27 cellular contexts compared by ENCODE assay signal in genomic region chr18:66833646-66834045, GRCh38.
"Had no signal": no experiment of that assay in that cellular context is flagged by ENCODE, and none has a peak within 500 bp of the region (broad histone marks: within the 10 kb centered on the region; RNA-seq: fewer than 3 reads in every experiment).

No MANE protein-coding gene starts in this region.

- H3K9me3 Mint-ChIP-seq: nephron progenitor cell had no signal

- H3K4me3 ChIP-seq: ovary, psoas muscle, right lobe of liver, sigmoid colon, stomach, thoracic aorta, thyroid gland, tibial nerve, upper lobe of left lung, vagina had no signal

- H3K4me1 ChIP-seq: parathyroid adenoma, psoas muscle, right lobe of liver, sigmoid colon, stomach, thyroid gland, tibial nerve, upper lobe of left lung, vagina had no signal

- H3K9me3 ChIP-seq: ovary, right lobe of liver, sigmoid colon, stomach, thoracic aorta, thyroid gland, upper lobe of left lung, vagina had no signal

- ATAC-seq: natural killer cell treated with Interleukin-12 subunit alpha and Interleukin-12 subunit beta and Interleukin-15 and Interleukin-18, amount 100 ng/mL, for 72 hours; psoas muscle; right cardiac atrium; right lobe of liver; stimulated activated effector memory CD8-positive, alpha-beta T cell treated with anti-CD3 and anti-CD28 coated beads, Interleukin-12 subunit alpha, Interleukin-12 subunit beta, amount 100 ng/mL, for 72 hours; stimulated activated naive B cell treated with anti-CD40 and anti-IgM and Interleukin-4, amounts not matched to agents 10 μg/mL and 1 μg/mL and 100 μg/mL, for 72 hours had no signal

- H3K27ac ChIP-seq: ovary, parathyroid adenoma, psoas muscle, right lobe of liver, sigmoid colon, stomach, thoracic aorta, thyroid gland, tibial nerve, upper lobe of left lung, vagina had no signal

- H3K27ac Mint-ChIP-seq: natural killer cell treated with Interleukin-12 subunit alpha and Interleukin-12 subunit beta and Interleukin-15 and Interleukin-18, amount 100 ng/mL, for 72 hours; progenitor cell of endocrine pancreas; stimulated activated effector memory CD8-positive, alpha-beta T cell treated with anti-CD3 and anti-CD28 coated beads, Interleukin-12 subunit alpha, Interleukin-12 subunit beta, amount 100 ng/mL, for 72 hours; stimulated activated naive B cell treated with anti-CD40 and anti-IgM and Interleukin-4, amounts not matched to agents 10 μg/mL and 1 μg/mL and 100 μg/mL, for 72 hours; stimulated activated naive CD8-positive, alpha-beta T cell treated with anti-CD3 and anti-CD28 coated beads, Interleukin-15, Interleukin-2, amounts not matched to agents 100 ng/mL and 50 ng/mL, for 24 hours had no signal

- H3K36me3 Mint-ChIP-seq: stimulated activated effector memory CD8-positive, alpha-beta T cell treated with anti-CD3 and anti-CD28 coated beads, Interleukin-12 subunit alpha, Interleukin-12 subunit beta, amount 100 ng/mL, for 72 hours; stimulated activated naive B cell treated with anti-CD40 and anti-IgM and Interleukin-4, amounts not matched to agents 10 μg/mL and 1 μg/mL and 100 μg/mL, for 72 hours had no signal

- H2AFZ ChIP-seq: parathyroid adenoma had no signal

- DNase-seq: nephron progenitor cell; occipital lobe; ovary; posterior cingulate gyrus; psoas muscle; right cardiac atrium; right lobe of liver; sigmoid colon; small intestine; stimulated activated CD4-positive, alpha-beta T cell treated with anti-CD3 and anti-CD28 coated beads, Interleukin-15, amount 100 ng/mL, for 24 hours; stimulated activated CD4-positive, alpha-beta T cell treated with anti-CD3 and anti-CD28 coated beads, Interleukin-2, amount 100 ng/mL, for 24 hours; stimulated activated CD4-positive, alpha-beta T cell treated with anti-CD3 and anti-CD28 coated beads, Interleukin-2, amount 100 ng/mL, for 48 hours; stimulated activated CD4-positive, alpha-beta T cell treated with anti-CD3 and anti-CD28 coated beads, Interleukin-4, amount 100 ng/mL, for 24 hours; stimulated activated naive B cell treated with anti-CD40 and anti-IgM and Interleukin-4, amounts not matched to agents 10 μg/mL and 1 μg/mL and 100 μg/mL, for 72 hours; stimulated activated naive CD4-positive, alpha-beta T cell treated with Interleukin-2 at 50 U/mL for 16 hours; stomach; thyroid gland; trophoblast cell; upper lobe of left lung had no signal

- H3K27me3 ChIP-seq: ovary, right lobe of liver, sigmoid colon, stomach, thyroid gland, tibial nerve, upper lobe of left lung, vagina had no signal

- H3K9ac ChIP-seq: parathyroid adenoma had no signal

- H3K36me3 ChIP-seq: ovary, right lobe of liver, sigmoid colon, stomach, thoracic aorta, thyroid gland, tibial nerve, upper lobe of left lung, vagina had no signal
